ENCODE assay signal across 1 cellular context in genomic region chr7:99375070-99375807, GRCh38.
TF ChIP-seq lines count a peak whose summit lies in the region.

No MANE protein-coding gene starts in this region.

TF ChIP-seq in HEK293, 187 proteins besides CTCF, POLR2A, EP300 and RAD21 (continued from another document and continues in another):
- TF ChIP-seq YY1 (tag by site-specific recombination; IDR thresholded peaks at IDR 0.05) (no peak), KLF8 (tag by site-specific recombination; IDR thresholded peaks at IDR 0.05) (peak; percentile 48), ZBTB21 (tag by site-specific recombination; IDR thresholded peaks at IDR 0.05) (no peak), REPIN1 (tag by site-specific recombination; IDR thresholded peaks at IDR 0.05; ENCODE audit: low read depth) (no peak), ZNF747 (tag by site-specific recombination; IDR thresholded peaks at IDR 0.05) (no peak), ZNF174 (tag by site-specific recombination; IDR thresholded peaks at IDR 0.05) (no peak), KLF16 (tag by site-specific recombination; IDR thresholded peaks at IDR 0.05) (0 out of 2 replicates have a peak, but pooled peaks have one; percentile 40), ZNF510 (tag by site-specific recombination; IDR thresholded peaks at IDR 0.05; ENCODE audit: insufficient replicate concordance) (no peak), ZNF610 (tag by site-specific recombination; IDR thresholded peaks at IDR 0.05; ENCODE audit: borderline replicate concordance) (peak; percentile 7; the same call in 1 of the 2 replicates), KLF9 (tag by site-specific recombination; IDR thresholded peaks at IDR 0.05; ENCODE audit: low read depth) (peak; percentile 76), PATZ1 (tag by site-specific recombination; IDR thresholded peaks at IDR 0.05) (peak; percentile 55), ZBTB49 (tag by site-specific recombination; IDR thresholded peaks at IDR 0.05; ENCODE audit: low read depth) (no peak), ZNF791 (tag by site-specific recombination; IDR thresholded peaks at IDR 0.05) (no peak), ZSCAN18 (tag by site-specific recombination; IDR thresholded peaks at IDR 0.05) (no peak), ZNF341 (tag by site-specific recombination; IDR thresholded peaks at IDR 0.05; ENCODE audit: low read depth) (peak; percentile 78), ZNF48 (tag by site-specific recombination; IDR thresholded peaks at IDR 0.05) (no peak), ZNF521 (tag by site-specific recombination; IDR thresholded peaks at IDR 0.05) (no peak), ZNF394 (tag by site-specific recombination; IDR thresholded peaks at IDR 0.05; ENCODE audit: borderline replicate concordance) (peak; percentile 18; the same call in 1 of the 2 replicates), HIC1 (tag by site-specific recombination; IDR thresholded peaks at IDR 0.05) (peak; percentile 75), ZNF2 (tag by site-specific recombination; IDR thresholded peaks at IDR 0.05) (no peak), MZF1 (tag by site-specific recombination; IDR thresholded peaks at IDR 0.05; ENCODE audit: borderline replicate concordance) (0 out of 2 replicates have a peak, but pooled peaks have one; percentile 34), ZBTB10 (tag by site-specific recombination; IDR thresholded peaks at IDR 0.05) (peak; percentile 10), OSR2 (tag by site-specific recombination; IDR thresholded peaks at IDR 0.05) (no peak), ZBTB20 (tag by site-specific recombination; IDR thresholded peaks at IDR 0.05) (peak; percentile 67; the same call in 1 of the 2 replicates), ZNF398 (tag by site-specific recombination; IDR thresholded peaks at IDR 0.05) (peak; percentile 71), ZSCAN4 (tag by site-specific recombination; IDR thresholded peaks at IDR 0.05) (no peak), ZNF837 (tag by site-specific recombination; IDR thresholded peaks at IDR 0.05) (no peak), ZXDB (tag by site-specific recombination; IDR thresholded peaks at IDR 0.05) (0 out of 2 replicates have a peak, but pooled peaks have one; percentile 12), ZNF548 (tag by site-specific recombination; IDR thresholded peaks at IDR 0.05) (no peak), ZNF596 (tag by site-specific recombination; IDR thresholded peaks at IDR 0.05) (no peak), PBX3 (CRISPR knock-in tag; IDR thresholded peaks at IDR 0.05) (no peak), ZNF280C (tag by site-specific recombination; IDR thresholded peaks at IDR 0.05) (no peak), ZNF677 (tag by site-specific recombination; IDR thresholded peaks at IDR 0.05) (no peak), KLF1 (tag by site-specific recombination; IDR thresholded peaks at IDR 0.05) (peak; percentile 92), ZNF37A (tag by site-specific recombination; IDR thresholded peaks at IDR 0.05) (no peak), ZNF701 (tag by site-specific recombination; IDR thresholded peaks at IDR 0.05) (no peak), ZNF121 (tag by site-specific recombination; IDR thresholded peaks at IDR 0.05) (peak; percentile 99), BCL6B (tag by site-specific recombination; IDR thresholded peaks at IDR 0.05) (no peak), ZNF580 (tag by site-specific recombination; IDR thresholded peaks at IDR 0.05) (no peak), ZBTB7A (tag by site-specific recombination; IDR thresholded peaks at IDR 0.05; ENCODE audit: low read depth) (no peak)
